Comparison of ENCODE assay signal across 11 cellular contexts in genomic region chr2:41736586-41736985, GRCh38.
A peak's percentile ranks its signal among the peaks of the same experiment; 100 is the strongest.
DNase-seq lines count a peak whose midpoint lies in the region; ATAC-seq and TF ChIP-seq lines count a peak whose summit lies in the region.
"Had no signal": no experiment of that assay in that cellular context is flagged by ENCODE, and none has a peak within 500 bp of the region (broad histone marks: within the 10 kb centered on the region; RNA-seq: fewer than 3 reads in every experiment).

No MANE protein-coding gene starts in this region.

- intact Hi-C loops in activated naive CD4-positive, alpha-beta T cell treated with anti-CD3 and anti-CD28 coated beads for 36 hours (cut with micrococcal nuclease), result no loop called here

- TF ChIP-seq CTCF in BE2C (IDR thresholded peaks at IDR 0.05; ENCODE audit: low read depth, low read length), result no peak

- H3K27ac ChIP-seq in SJCRH30, result peak overlapping the region; percentile 89
- H3K27ac ChIP-seq: C4-2B had no signal

- H3K36me3 Mint-ChIP-seq in activated naive CD4-positive, alpha-beta T cell treated with anti-CD3 and anti-CD28 coated beads for 36 hours (ENCODE audit: low read depth), result no peaks in the 10 kb centered on the region

- H3K9me3 ChIP-seq in SJCRH30 (replicated peaks), result no peaks in the 10 kb centered on the region
- no peaks in the 10 kb centered on the region for H3K9me3 ChIP-seq in BE2C

- H3K27me3 Mint-ChIP-seq in activated naive CD4-positive, alpha-beta T cell treated with anti-CD3 and anti-CD28 coated beads for 36 hours (ENCODE audit: low read depth), result peaks cover 16% of the 10 kb centered on the region

- no peaks in the 10 kb centered on the region for H3K4me1 Mint-ChIP-seq in activated naive CD4-positive, alpha-beta T cell treated with anti-CD3 and anti-CD28 coated beads for 36 hours (ENCODE audit: low read depth)

- ATAC-seq in GM18502 (IDR thresholded peaks at IDR 0.05; ENCODE audit: poor library complexity, unreplicated experiment) (peak; percentile 32), GM21367 (IDR thresholded peaks at IDR 0.05; ENCODE audit: unreplicated experiment) (peak; percentile 38), HG03064 (IDR thresholded peaks at IDR 0.05; ENCODE audit: low read depth, unreplicated experiment) (peak; percentile 31)

- CTCF ChIA-PET in activated naive CD4-positive, alpha-beta T cell treated with anti-CD3 and anti-CD28 coated beads for 36 hours (lab: Charles Lee), result interaction anchor here (0.7 kb wide), 1 partner anchor 195 kb away, joined by 3 read pairs; no protein-coding TSS in a partner anchor

- DNase-seq in SJCRH30, result no peak
- no peak for DNase-seq in BE2C
- DNase-seq in SIG-M5 (lab: John Stamatoyannopoulos, UW), result no peak
- DNase-seq in ureter (ENCODE audit: low spot score), result no peak
- no peak for DNase-seq in activated naive CD4-positive, alpha-beta T cell treated with anti-CD3 and anti-CD28 coated beads for 36 hours
- DNase-seq: T1000 had no signal

- no peak overlapping the region for H3K4me3 Mint-ChIP-seq in activated naive CD4-positive, alpha-beta T cell treated with anti-CD3 and anti-CD28 coated beads for 36 hours
- H3K4me3 Mint-ChIP-seq: activated T-helper 1 cell treated with anti-CD3 and anti-CD28 coated beads, Interleukin-12 subunit alpha, Interleukin-12 subunit beta, Interleukin-2, Interleukin-4 antibody, amounts not matched to agents 30 ng/mL and 10 ng/mL and 1 ng/mL, durations not matched to agents 14 hours and 24 hours and 36 hours had no signal

- H3K36me3 ChIP-seq in SJCRH30, result no peaks in the 10 kb centered on the region
- no peaks in the 10 kb centered on the region for H3K36me3 ChIP-seq in BE2C

- H3K27me3 ChIP-seq in SJCRH30, result no peaks in the 10 kb centered on the region
- H3K27me3 ChIP-seq in BE2C, result peaks cover 11% of the 10 kb centered on the region

- no peak overlapping the region for H3K27ac Mint-ChIP-seq in activated naive CD4-positive, alpha-beta T cell treated with anti-CD3 and anti-CD28 coated beads for 36 hours
- H3K27ac Mint-ChIP-seq: activated T-helper 1 cell treated with anti-CD3 and anti-CD28 coated beads, Interleukin-12 subunit alpha, Interleukin-12 subunit beta, Interleukin-2, Interleukin-4 antibody, amounts not matched to agents 30 ng/mL and 10 ng/mL and 1 ng/mL, durations not matched to agents 14 hours and 24 hours and 36 hours had no signal

- no peaks in the 10 kb centered on the region for H3K9me3 Mint-ChIP-seq in activated naive CD4-positive, alpha-beta T cell treated with anti-CD3 and anti-CD28 coated beads for 36 hours
- H3K9me3 Mint-ChIP-seq: activated T-helper 1 cell treated with anti-CD3 and anti-CD28 coated beads, Interleukin-12 subunit alpha, Interleukin-12 subunit beta, Interleukin-2, Interleukin-4 antibody, amounts not matched to agents 30 ng/mL and 10 ng/mL and 1 ng/mL, durations not matched to agents 14 hours and 24 hours and 36 hours had no signal

- H3K4me1 ChIP-seq in SJCRH30 (peaks cover 34% of the 10 kb centered on the region), BE2C (no peaks in the 10 kb centered on the region)

- no peak overlapping the region for H3K4me3 ChIP-seq in SJCRH30
- no peak overlapping the region for H3K4me3 ChIP-seq in BE2C (ENCODE audit: low read depth, low read length)
